In the genomic region with DNA sequence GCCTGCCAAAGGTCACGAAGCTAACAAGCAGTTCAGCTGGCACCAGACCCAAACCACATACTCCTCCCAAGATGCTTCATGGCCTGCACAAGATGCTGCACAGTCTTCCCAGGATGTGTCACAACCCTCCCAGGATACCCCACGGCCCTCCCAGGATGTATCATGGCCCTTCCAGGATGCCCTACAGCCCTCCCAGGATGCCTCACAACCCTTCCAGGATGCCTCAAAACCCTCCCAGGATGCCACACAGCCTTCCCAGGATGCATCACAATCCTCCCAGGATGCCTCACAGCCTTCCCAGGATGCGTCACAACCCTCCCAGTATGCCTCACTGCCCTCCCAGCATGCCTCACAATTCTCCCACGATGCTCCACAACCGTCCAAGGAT, we compare ENCODE assay signal across 14 cellular contexts.
DNase-seq lines count a peak whose midpoint lies in the region; ATAC-seq and TF ChIP-seq lines count a peak whose summit lies in the region.
"Had no signal": no experiment of that assay in that cellular context is flagged by ENCODE, and none has a peak within 500 bp of the region (broad histone marks: within the 10 kb centered on the region; RNA-seq: fewer than 3 reads in every experiment).

No MANE protein-coding gene starts in this region.

- H3K4me1 ChIP-seq in SJSA1 (replicated peaks) (peaks cover 46% of the 10 kb centered on the region), tibial artery (peaks cover 6 to 58% (median 44%) of the 10 kb centered on the region in 4 donors)

- H3K27ac ChIP-seq in SJSA1 (no peak overlapping the region), tibial artery (no peak overlapping the region)

- H3K36me3 Mint-ChIP-seq in activated T-cell treated with anti-CD3 and anti-CD28 coated beads, Interleukin-2, amount 50 U/mL, for 4 hours (ENCODE audit: insufficient read depth), result no peaks in the 10 kb centered on the region
- H3K36me3 Mint-ChIP-seq: activated naive CD8-positive, alpha-beta T cell had no signal

- no peaks in the 10 kb centered on the region for H3K27me3 ChIP-seq in SJSA1 (replicated peaks)
- no peaks in the 10 kb centered on the region for H3K27me3 ChIP-seq in tibial artery

- H3K9me3 ChIP-seq in SJSA1 (replicated peaks) (no peaks in the 10 kb centered on the region), tibial artery (no peaks in the 10 kb centered on the region)

- H3K27me3 Mint-ChIP-seq in activated T-cell treated with anti-CD3 and anti-CD28 coated beads, Interleukin-2, amount 50 U/mL, for 4 hours (ENCODE audit: low read depth), result peaks cover 4% of the 10 kb centered on the region
- H3K27me3 Mint-ChIP-seq: activated naive CD8-positive, alpha-beta T cell had no signal

- H3K4me1 Mint-ChIP-seq in activated T-cell treated with anti-CD3 and anti-CD28 coated beads, Interleukin-2, amount 50 U/mL, for 4 hours (ENCODE audit: low read depth), result no peaks in the 10 kb centered on the region
- H3K4me1 Mint-ChIP-seq: activated CD4-positive, alpha-beta T cell treated with anti-CD3 and anti-CD28 coated beads for 36 hours had no signal

- H3K4me3 ChIP-seq in SJSA1 (no peak overlapping the region), fibroblast of villous mesenchyme (ENCODE audit: low read depth, low read length) (no peak overlapping the region), tibial artery (no peak overlapping the region)

- peak; percentile 54 for DNase-seq in activated effector memory CD4-positive, alpha-beta T cell treated with anti-CD3 and anti-CD28 coated beads, Interleukin-2, amount 50 U/mL, for 16 hours
- DNase-seq in activated effector memory CD4-positive, alpha-beta T cell treated with Interleukin-2 at 50 U/mL for 16 hours, result no peak
- DNase-seq in SJSA1 (ENCODE audit: low read depth in 1 of 2, low spot score in 2 of 2), result peak; percentile 18 to 59
- peak; percentile 14 for DNase-seq in fibroblast of villous mesenchyme (ENCODE audit: low read depth)
- peak; percentile 58 to 67 for DNase-seq in tibial artery
- no peak for DNase-seq in activated T-cell treated with anti-CD3 and anti-CD28 coated beads, Interleukin-2, amount 50 U/mL, for 4 hours
- DNase-seq: activated CD4-positive, alpha-beta T cell treated with anti-CD3 and anti-CD28 coated beads for 36 hours; caudate nucleus; NCI-H1048 had no signal

- H3K36me3 ChIP-seq in SJSA1 (no peaks in the 10 kb centered on the region), tibial artery (no peaks in the 10 kb centered on the region)

- intact Hi-C loops in tibial artery (cut with DNase I; ENCODE audit: low total_unique reads), result no loop called here

- no peaks in the 10 kb centered on the region for H3K9me3 Mint-ChIP-seq in activated T-cell treated with anti-CD3 and anti-CD28 coated beads, Interleukin-2, amount 50 U/mL, for 4 hours
- H3K9me3 Mint-ChIP-seq: T-helper 2 cell treated with Interferon-gamma antibody and Interleukin-4, amounts not matched to agents 5 μg/mL and 100 μg/mL, for 36 hours had no signal

- ATAC-seq in GM19351 (IDR thresholded peaks at IDR 0.05; ENCODE audit: unreplicated experiment), result no peak
- ATAC-seq in activated T-cell treated with anti-CD3 and anti-CD28 coated beads, Interleukin-2, amount 50 U/mL, for 4 hours, result no peak
- ATAC-seq in HG02938 (IDR thresholded peaks at IDR 0.05; ENCODE audit: unreplicated experiment), result no peak
- ATAC-seq: activated CD4-positive, alpha-beta T cell treated with anti-CD3 and anti-CD28 coated beads for 36 hours; Right ventricle myocardium inferior had no signal

- TF ChIP-seq CTCF in fibroblast of villous mesenchyme (IDR thresholded peaks at IDR 0.05; ENCODE audit: insufficient read depth, low read depth, low read length) (no peak), tibial artery (IDR thresholded peaks at IDR 0.05) (no peak)

- H3K4me3 Mint-ChIP-seq in activated T-cell treated with anti-CD3 and anti-CD28 coated beads, Interleukin-2, amount 50 U/mL, for 4 hours, result no peak overlapping the region
- H3K4me3 Mint-ChIP-seq: activated CD4-positive, alpha-beta T cell treated with anti-CD3 and anti-CD28 coated beads for 36 hours; activated naive CD8-positive, alpha-beta T cell; T-helper 2 cell treated with Interferon-gamma antibody and Interleukin-4, amounts not matched to agents 5 μg/mL and 100 μg/mL, for 36 hours had no signal

Comparison
In these comparisons a context has a peak if more than half of its experiments do, and no peak if none do; other contexts are left out.
1. DNase-seq: peak in activated effector memory CD4-positive, alpha-beta T cell treated with anti-CD3 and anti-CD28 coated beads, Interleukin-2, amount 50 U/mL, for 16 hours (single experiment), SJSA1 (2 of 2), fibroblast of villous mesenchyme (single experiment) and tibial artery (2 of 2); none in activated effector memory CD4-positive, alpha-beta T cell treated with Interleukin-2 at 50 U/mL for 16 hours (single experiment) and activated T-cell treated with anti-CD3 and anti-CD28 coated beads, Interleukin-2, amount 50 U/mL, for 4 hours (single experiment).